2 cellular contexts compared by ENCODE assay signal in the genomic region with DNA sequence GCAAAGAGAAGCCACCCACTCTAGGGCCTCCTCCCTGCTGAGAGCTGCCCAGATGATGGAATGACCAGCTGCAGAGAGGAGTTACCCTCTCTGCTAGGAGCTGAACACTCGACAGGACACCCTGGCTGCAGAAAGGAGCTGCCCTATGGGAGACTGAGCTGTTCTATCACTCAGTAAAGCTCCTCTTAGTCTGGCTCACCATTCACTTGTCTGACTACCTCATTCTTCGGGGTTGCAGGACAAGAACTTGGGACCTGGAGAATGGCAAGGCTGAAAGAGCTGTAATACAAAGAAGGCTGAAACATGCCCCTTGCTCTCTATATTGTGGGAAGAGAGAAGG.
TF ChIP-seq lines count a peak whose summit lies in the region.

No MANE protein-coding gene starts in this region.

TF ChIP-seq in HCT116, 20 proteins besides CTCF, POLR2A, EP300 and RAD21 (continued from another document):
- TF ChIP-seq ZNF274 (IDR thresholded peaks at IDR 0.05; ENCODE audit: low read depth, low read length) = no peak
- TF ChIP-seq, protein P1, sequence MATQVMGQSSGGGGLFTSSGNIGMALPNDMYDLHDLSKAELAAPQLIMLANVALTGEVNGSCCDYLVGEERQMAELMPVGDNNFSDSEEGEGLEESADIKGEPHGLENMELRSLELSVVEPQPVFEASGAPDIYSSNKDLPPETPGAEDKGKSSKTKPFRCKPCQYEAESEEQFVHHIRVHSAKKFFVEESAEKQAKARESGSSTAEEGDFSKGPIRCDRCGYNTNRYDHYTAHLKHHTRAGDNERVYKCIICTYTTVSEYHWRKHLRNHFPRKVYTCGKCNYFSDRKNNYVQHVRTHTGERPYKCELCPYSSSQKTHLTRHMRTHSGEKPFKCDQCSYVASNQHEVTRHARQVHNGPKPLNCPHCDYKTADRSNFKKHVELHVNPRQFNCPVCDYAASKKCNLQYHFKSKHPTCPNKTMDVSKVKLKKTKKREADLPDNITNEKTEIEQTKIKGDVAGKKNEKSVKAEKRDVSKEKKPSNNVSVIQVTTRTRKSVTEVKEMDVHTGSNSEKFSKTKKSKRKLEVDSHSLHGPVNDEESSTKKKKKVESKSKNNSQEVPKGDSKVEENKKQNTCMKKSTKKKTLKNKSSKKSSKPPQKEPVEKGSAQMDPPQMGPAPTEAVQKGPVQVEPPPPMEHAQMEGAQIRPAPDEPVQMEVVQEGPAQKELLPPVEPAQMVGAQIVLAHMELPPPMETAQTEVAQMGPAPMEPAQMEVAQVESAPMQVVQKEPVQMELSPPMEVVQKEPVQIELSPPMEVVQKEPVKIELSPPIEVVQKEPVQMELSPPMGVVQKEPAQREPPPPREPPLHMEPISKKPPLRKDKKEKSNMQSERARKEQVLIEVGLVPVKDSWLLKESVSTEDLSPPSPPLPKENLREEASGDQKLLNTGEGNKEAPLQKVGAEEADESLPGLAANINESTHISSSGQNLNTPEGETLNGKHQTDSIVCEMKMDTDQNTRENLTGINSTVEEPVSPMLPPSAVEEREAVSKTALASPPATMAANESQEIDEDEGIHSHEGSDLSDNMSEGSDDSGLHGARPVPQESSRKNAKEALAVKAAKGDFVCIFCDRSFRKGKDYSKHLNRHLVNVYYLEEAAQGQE (IDR thresholded peaks at IDR 0.05; ENCODE audit: low read depth) = no peak
- no peak for TF ChIP-seq CEBPB (IDR thresholded peaks at IDR 0.05; ENCODE audit: low read depth)
- no peak for TF ChIP-seq FOSL1 (IDR thresholded peaks at IDR 0.05; ENCODE audit: low read depth)
- TF ChIP-seq YY1 (IDR thresholded peaks at IDR 0.05; ENCODE audit: extremely low read depth, insufficient replicate concordance, low read depth, low read length) = no peak
- no peak for TF ChIP-seq EZH2phosphoT487 (IDR thresholded peaks at IDR 0.05; ENCODE audit: borderline replicate concordance)

TF ChIP-seq in WTC11, 78 proteins besides CTCF, POLR2A, EP300 and RAD21:
- TF ChIP-seq, protein P2, sequence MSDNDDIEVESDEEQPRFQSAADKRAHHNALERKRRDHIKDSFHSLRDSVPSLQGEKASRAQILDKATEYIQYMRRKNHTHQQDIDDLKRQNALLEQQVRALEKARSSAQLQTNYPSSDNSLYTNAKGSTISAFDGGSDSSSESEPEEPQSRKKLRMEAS (CRISPR knock-in tag; IDR thresholded peaks at IDR 0.05) = no peak
- TF ChIP-seq ZNF416 (CRISPR knock-in tag; IDR thresholded peaks at IDR 0.05) = no peak
- TF ChIP-seq NR2C2 (CRISPR knock-in tag; IDR thresholded peaks at IDR 0.05) = no peak
- TF ChIP-seq, protein P3, sequence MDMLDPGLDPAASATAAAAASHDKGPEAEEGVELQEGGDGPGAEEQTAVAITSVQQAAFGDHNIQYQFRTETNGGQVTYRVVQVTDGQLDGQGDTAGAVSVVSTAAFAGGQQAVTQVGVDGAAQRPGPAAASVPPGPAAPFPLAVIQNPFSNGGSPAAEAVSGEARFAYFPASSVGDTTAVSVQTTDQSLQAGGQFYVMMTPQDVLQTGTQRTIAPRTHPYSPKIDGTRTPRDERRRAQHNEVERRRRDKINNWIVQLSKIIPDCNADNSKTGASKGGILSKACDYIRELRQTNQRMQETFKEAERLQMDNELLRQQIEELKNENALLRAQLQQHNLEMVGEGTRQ (CRISPR knock-in tag; IDR thresholded peaks at IDR 0.05) = no peak
- TF ChIP-seq SMAD3 (CRISPR knock-in tag; IDR thresholded peaks at IDR 0.05; ENCODE audit: borderline replicate concordance) = no peak
- TF ChIP-seq, protein P4, sequence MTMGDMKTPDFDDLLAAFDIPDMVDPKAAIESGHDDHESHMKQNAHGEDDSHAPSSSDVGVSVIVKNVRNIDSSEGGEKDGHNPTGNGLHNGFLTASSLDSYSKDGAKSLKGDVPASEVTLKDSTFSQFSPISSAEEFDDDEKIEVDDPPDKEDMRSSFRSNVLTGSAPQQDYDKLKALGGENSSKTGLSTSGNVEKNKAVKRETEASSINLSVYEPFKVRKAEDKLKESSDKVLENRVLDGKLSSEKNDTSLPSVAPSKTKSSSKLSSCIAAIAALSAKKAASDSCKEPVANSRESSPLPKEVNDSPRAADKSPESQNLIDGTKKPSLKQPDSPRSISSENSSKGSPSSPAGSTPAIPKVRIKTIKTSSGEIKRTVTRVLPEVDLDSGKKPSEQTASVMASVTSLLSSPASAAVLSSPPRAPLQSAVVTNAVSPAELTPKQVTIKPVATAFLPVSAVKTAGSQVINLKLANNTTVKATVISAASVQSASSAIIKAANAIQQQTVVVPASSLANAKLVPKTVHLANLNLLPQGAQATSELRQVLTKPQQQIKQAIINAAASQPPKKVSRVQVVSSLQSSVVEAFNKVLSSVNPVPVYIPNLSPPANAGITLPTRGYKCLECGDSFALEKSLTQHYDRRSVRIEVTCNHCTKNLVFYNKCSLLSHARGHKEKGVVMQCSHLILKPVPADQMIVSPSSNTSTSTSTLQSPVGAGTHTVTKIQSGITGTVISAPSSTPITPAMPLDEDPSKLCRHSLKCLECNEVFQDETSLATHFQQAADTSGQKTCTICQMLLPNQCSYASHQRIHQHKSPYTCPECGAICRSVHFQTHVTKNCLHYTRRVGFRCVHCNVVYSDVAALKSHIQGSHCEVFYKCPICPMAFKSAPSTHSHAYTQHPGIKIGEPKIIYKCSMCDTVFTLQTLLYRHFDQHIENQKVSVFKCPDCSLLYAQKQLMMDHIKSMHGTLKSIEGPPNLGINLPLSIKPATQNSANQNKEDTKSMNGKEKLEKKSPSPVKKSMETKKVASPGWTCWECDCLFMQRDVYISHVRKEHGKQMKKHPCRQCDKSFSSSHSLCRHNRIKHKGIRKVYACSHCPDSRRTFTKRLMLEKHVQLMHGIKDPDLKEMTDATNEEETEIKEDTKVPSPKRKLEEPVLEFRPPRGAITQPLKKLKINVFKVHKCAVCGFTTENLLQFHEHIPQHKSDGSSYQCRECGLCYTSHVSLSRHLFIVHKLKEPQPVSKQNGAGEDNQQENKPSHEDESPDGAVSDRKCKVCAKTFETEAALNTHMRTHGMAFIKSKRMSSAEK (CRISPR knock-in tag; IDR thresholded peaks at IDR 0.05; ENCODE audit: borderline replicate concordance) = no peak
